ENCODE assay signal across 24 cellular contexts in the genomic region with DNA sequence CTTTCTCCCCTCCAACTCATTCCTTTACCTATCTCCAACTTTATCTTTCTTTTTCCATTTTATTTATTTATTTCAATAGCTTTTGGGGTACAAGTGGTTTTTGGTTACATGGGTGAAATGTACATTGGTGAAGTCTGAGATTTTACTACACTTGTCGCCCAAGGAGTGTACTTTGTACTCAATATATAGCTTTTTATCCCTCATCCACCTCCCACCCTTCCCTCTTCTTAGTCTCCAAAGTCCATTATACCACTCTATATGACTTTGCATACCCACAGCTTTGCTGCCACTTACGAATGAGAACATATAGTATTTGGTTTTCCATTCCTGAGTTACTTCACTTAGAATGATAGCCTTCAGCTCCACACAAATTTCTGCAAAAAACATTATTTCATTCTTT.
"Had no signal": no experiment of that assay in that cellular context is flagged by ENCODE, and none has a peak within 500 bp of the region (broad histone marks: within the 10 kb centered on the region; RNA-seq: fewer than 3 reads in every experiment).

No MANE protein-coding gene starts in this region.

- H3K9me3 ChIP-seq: ovary, psoas muscle, right lobe of liver, thoracic aorta, thyroid gland, vagina had no signal

- H3K27me3 ChIP-seq: neural progenitor cell, ovary, right lobe of liver, sigmoid colon, stomach, thyroid gland, tibial nerve, upper lobe of left lung, vagina had no signal

- H3K36me3 ChIP-seq: neural progenitor cell, ovary, right lobe of liver, sigmoid colon, stomach, thoracic aorta, thyroid gland, tibial nerve, upper lobe of left lung, vagina had no signal

- H3K9ac ChIP-seq: neural progenitor cell, parathyroid adenoma had no signal

- H3K27ac ChIP-seq: neural progenitor cell, ovary, parathyroid adenoma, psoas muscle, right lobe of liver, sigmoid colon, stomach, thoracic aorta, thyroid gland, tibial nerve, upper lobe of left lung, vagina had no signal

- H3K4me1 ChIP-seq: parathyroid adenoma, right lobe of liver had no signal

- H2AFZ ChIP-seq: neural progenitor cell, parathyroid adenoma had no signal

- H3K4me3 ChIP-seq: neural progenitor cell, ovary, psoas muscle, right lobe of liver, sigmoid colon, stomach, thoracic aorta, thyroid gland, tibial nerve, upper lobe of left lung, vagina had no signal

- H3K79me2 ChIP-seq: parathyroid adenoma had no signal

- DNase-seq: occipital lobe; ovary; posterior cingulate gyrus; psoas muscle; right cardiac atrium; right lobe of liver; sigmoid colon; small intestine; stimulated activated CD4-positive, alpha-beta T cell treated with anti-CD3 and anti-CD28 coated beads, Interleukin-15, amount 100 ng/mL, for 24 hours; stimulated activated CD4-positive, alpha-beta T cell treated with anti-CD3 and anti-CD28 coated beads, Interleukin-2, amount 100 ng/mL, for 24 hours; stimulated activated CD4-positive, alpha-beta T cell treated with anti-CD3 and anti-CD28 coated beads, Interleukin-2, amount 100 ng/mL, for 48 hours; stimulated activated CD4-positive, alpha-beta T cell treated with anti-CD3 and anti-CD28 coated beads, Interleukin-4, amount 100 ng/mL, for 24 hours; stimulated activated naive B cell treated with anti-CD40 and anti-IgM and Interleukin-4, amounts not matched to agents 10 μg/mL and 1 μg/mL and 100 μg/mL, for 72 hours; stimulated activated naive CD4-positive, alpha-beta T cell treated with Interleukin-2 at 50 U/mL for 16 hours; stomach; thyroid gland; trophoblast cell; upper lobe of left lung had no signal

- H3K4me2 ChIP-seq: neural progenitor cell had no signal

- ATAC-seq: psoas muscle; right cardiac atrium; right lobe of liver; stimulated activated effector memory CD8-positive, alpha-beta T cell treated with anti-CD3 and anti-CD28 coated beads, Interleukin-12 subunit alpha, Interleukin-12 subunit beta, amount 100 ng/mL, for 72 hours; stimulated activated naive B cell treated with anti-CD40 and anti-IgM and Interleukin-4, amounts not matched to agents 10 μg/mL and 1 μg/mL and 100 μg/mL, for 72 hours had no signal
